9 cellular contexts compared by ENCODE assay signal in the genomic region with DNA sequence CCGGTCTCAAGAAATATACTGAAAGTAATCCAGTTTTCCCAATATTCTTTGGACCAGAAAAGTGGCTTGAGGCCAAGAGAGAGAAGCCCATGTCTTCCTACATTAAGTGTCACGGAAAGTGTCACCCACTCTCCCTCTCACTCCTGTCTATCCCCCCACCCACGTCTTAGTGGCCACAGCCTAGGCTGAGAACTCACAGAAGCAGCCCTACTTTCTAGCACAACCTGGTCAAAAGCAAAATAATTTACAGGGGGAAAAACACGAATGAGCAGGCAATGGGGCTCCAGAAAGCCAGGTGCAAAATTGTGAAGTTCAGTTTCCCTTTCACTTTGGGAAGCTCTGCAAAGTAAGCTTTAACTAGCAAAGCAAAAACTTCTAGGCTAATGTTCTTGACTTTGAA.
DNase-seq lines count a peak whose midpoint lies in the region; ATAC-seq and TF ChIP-seq lines count a peak whose summit lies in the region.
"Had no signal": no experiment of that assay in that cellular context is flagged by ENCODE, and none has a peak within 500 bp of the region (broad histone marks: within the 10 kb centered on the region; RNA-seq: fewer than 3 reads in every experiment).

No MANE protein-coding gene starts in this region.

- H3K36me3 ChIP-seq in ACC112 (ENCODE audit: insufficient read depth, low read length) (no peaks in the 10 kb centered on the region), colonic mucosa (no peaks in the 10 kb centered on the region)

- no peaks in the 10 kb centered on the region for H3K27me3 Mint-ChIP-seq in chondrocyte (ENCODE audit: low read depth)

- no peak overlapping the region for H3K27ac ChIP-seq in ACC112 (ENCODE audit: low read depth, low read length)
- peak overlapping the region; percentile 22 for H3K27ac ChIP-seq in colonic mucosa

- TF ChIP-seq CTCF in colonic mucosa (IDR thresholded peaks at IDR 0.05) (no peak), chondrocyte (IDR thresholded peaks at IDR 0.05) (no peak)

- peak overlapping the region; percentile 87 for H2AFZ ChIP-seq in ACC112 (ENCODE audit: low read length, unreplicated experiment)

- intact Hi-C loops in colonic mucosa (cut with DNase I) = loop anchor here (10.0 kb wide), 1 partner anchor 208 kb away; no protein-coding TSS in a partner anchor

- no peaks in the 10 kb centered on the region for H3K9me3 Mint-ChIP-seq in chondrocyte (ENCODE audit: low read depth)

- H3K4me1 ChIP-seq in ACC112 (ENCODE audit: control insufficient read depth, insufficient read depth, low read length, unreplicated experiment) = no peaks in the 10 kb centered on the region
- H3K4me1 ChIP-seq in colonic mucosa = peaks cover 4% of the 10 kb centered on the region

- peak; percentile 5 for TF ChIP-seq POLR2A in GM19099 (IDR thresholded peaks at IDR 0.05; ENCODE audit: extremely low read depth, insufficient read length, low read depth)

- H3K9ac ChIP-seq in colonic mucosa (ENCODE audit: low read depth in 2 of 2, low read length in 2 of 2) = no peak overlapping the region

- H3K4me1 Mint-ChIP-seq in chondrocyte (ENCODE audit: low read depth) = no peaks in the 10 kb centered on the region

- H3K27ac Mint-ChIP-seq in chondrocyte (ENCODE audit: unreplicated experiment) = no peak overlapping the region

- H3K79me2 ChIP-seq in ACC112 (ENCODE audit: control insufficient read depth, insufficient read depth, low read length, unreplicated experiment) = no peaks in the 10 kb centered on the region

- no peaks in the 10 kb centered on the region for H3K9me3 ChIP-seq in colonic mucosa

- H3K4me3 Mint-ChIP-seq in chondrocyte (ENCODE audit: unreplicated experiment) = no peak overlapping the region

- no peaks in the 10 kb centered on the region for H3K27me3 ChIP-seq in ACC112 (ENCODE audit: insufficient read depth, low read length)
- no peaks in the 10 kb centered on the region for H3K27me3 ChIP-seq in colonic mucosa

- H3K36me3 Mint-ChIP-seq in chondrocyte (ENCODE audit: low read depth) = no peaks in the 10 kb centered on the region

- H3K4me3 ChIP-seq in ACC112 (ENCODE audit: low read depth, low read length) = peak overlapping the region; percentile 65
- no peak overlapping the region for H3K4me3 ChIP-seq in colonic mucosa

- peak; percentile 47 for ATAC-seq in HG03280 (IDR thresholded peaks at IDR 0.05; ENCODE audit: unreplicated experiment)

- DNase-seq in colonic mucosa (no peak), chondrocyte (ENCODE audit: low spot score) (no peak), NCI-H774 (lab: John Stamatoyannopoulos, UW) (no peak), AG20443 (ENCODE audit: low spot score) (no peak), HK-2 (ENCODE audit: unreplicated experiment) (no peak)
- DNase-seq: head of caudate nucleus had no signal
